In the genomic region with DNA sequence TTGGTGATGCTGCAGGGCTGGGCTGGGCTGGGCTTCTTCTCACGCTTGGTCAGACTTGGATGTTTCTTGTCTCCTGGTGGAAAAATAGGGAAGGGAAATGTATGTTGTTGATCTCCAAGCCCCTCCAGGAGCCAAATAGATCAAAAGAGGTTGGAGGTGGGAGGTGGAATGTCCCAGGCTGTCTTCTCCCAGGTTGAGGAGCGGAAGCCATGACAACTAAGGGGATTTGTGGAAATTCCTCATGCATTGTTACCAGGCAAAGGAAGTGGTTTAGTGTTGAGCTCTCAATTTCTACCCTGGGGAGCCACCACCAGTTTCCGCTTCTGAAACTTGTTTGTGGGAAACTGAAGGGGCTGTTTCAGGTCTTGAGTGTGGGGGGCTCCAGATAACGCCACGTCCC, we compare ENCODE assay signal across 1 cellular context.
TF ChIP-seq lines count a peak whose summit lies in the region.

No MANE protein-coding gene starts in this region.

TF ChIP-seq in IMR-90, 13 proteins besides CTCF, POLR2A, EP300 and RAD21 (continued from another document):
- TF ChIP-seq, protein P1, sequence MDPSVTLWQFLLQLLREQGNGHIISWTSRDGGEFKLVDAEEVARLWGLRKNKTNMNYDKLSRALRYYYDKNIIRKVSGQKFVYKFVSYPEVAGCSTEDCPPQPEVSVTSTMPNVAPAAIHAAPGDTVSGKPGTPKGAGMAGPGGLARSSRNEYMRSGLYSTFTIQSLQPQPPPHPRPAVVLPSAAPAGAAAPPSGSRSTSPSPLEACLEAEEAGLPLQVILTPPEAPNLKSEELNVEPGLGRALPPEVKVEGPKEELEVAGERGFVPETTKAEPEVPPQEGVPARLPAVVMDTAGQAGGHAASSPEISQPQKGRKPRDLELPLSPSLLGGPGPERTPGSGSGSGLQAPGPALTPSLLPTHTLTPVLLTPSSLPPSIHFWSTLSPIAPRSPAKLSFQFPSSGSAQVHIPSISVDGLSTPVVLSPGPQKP (IDR thresholded peaks at IDR 0.05; ENCODE audit: borderline replicate concordance, low read depth, low read length), result no peak
- no peak for TF ChIP-seq CHD1 (IDR thresholded peaks at IDR 0.05; ENCODE audit: low read depth, low read length)
